In the genomic region with DNA sequence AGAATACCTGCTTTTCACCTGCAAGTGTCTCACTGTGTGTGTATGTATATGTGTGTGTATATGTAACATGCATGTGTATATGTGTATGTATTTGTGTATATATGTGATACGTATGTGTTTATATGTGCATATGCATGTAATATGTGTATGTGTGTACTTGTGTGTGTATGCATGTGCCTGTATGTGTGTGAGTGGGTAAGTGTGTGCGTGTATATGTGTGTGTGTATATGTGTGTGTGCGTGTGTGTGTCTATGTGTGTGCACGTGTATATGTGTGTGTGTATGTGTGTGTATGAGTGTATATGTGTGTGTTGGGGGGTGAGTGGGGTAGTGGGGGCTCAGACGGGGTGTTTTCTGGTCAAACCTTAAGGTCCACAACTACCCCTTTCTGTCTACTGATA, we compare ENCODE assay signal across 16 cellular contexts.
DNase-seq lines count a peak whose midpoint lies in the region; ATAC-seq and TF ChIP-seq lines count a peak whose summit lies in the region.
"Had no signal": no experiment of that assay in that cellular context is flagged by ENCODE, and none has a peak within 500 bp of the region (broad histone marks: within the 10 kb centered on the region; RNA-seq: fewer than 3 reads in every experiment).

No MANE protein-coding gene starts in this region.

- peaks cover 17% of the 10 kb centered on the region for H3K4me1 Mint-ChIP-seq in Caco-2 (ENCODE audit: low read depth, unreplicated experiment)
- peaks cover 23% of the 10 kb centered on the region for H3K4me1 Mint-ChIP-seq in chondrocyte (ENCODE audit: low read depth)
- peaks cover 28% of the 10 kb centered on the region for H3K4me1 Mint-ChIP-seq in mesothelial cell of epicardium
- no peaks in the 10 kb centered on the region for H3K4me1 Mint-ChIP-seq in activated CD4-positive, alpha-beta T cell treated with anti-CD3 and anti-CD28 coated beads, Interleukin-2, amount 10 ng/mL, durations not matched to agents 7 days and 5 days
- no peaks in the 10 kb centered on the region for H3K4me1 Mint-ChIP-seq in activated naive CD4-positive, alpha-beta T cell treated with anti-CD3 and anti-CD28 coated beads for 36 hours (ENCODE audit: low read depth)
- no peaks in the 10 kb centered on the region for H3K4me1 Mint-ChIP-seq in activated CD4-positive, alpha-beta T cell treated with anti-CD3 and anti-CD28 coated beads for 36 hours

- no peak for ATAC-seq in activated CD4-positive, alpha-beta T cell treated with anti-CD3 and anti-CD28 coated beads for 36 hours
- ATAC-seq: CD8-positive, alpha-beta T cell had no signal

- H3K9me3 Mint-ChIP-seq in Caco-2 (ENCODE audit: unreplicated experiment) (no peaks in the 10 kb centered on the region), chondrocyte (ENCODE audit: low read depth) (no peaks in the 10 kb centered on the region), mesothelial cell of epicardium (no peaks in the 10 kb centered on the region)
- no peaks in the 10 kb centered on the region for H3K9me3 Mint-ChIP-seq in activated CD4-positive, alpha-beta T cell treated with anti-CD3 and anti-CD28 coated beads, Interleukin-2, amount 10 ng/mL, durations not matched to agents 7 days and 5 days
- H3K9me3 Mint-ChIP-seq in activated naive CD4-positive, alpha-beta T cell treated with anti-CD3 and anti-CD28 coated beads for 36 hours = no peaks in the 10 kb centered on the region
- H3K9me3 Mint-ChIP-seq in activated CD4-positive, alpha-beta T cell treated with anti-CD3 and anti-CD28 coated beads for 36 hours (ENCODE audit: low read depth) = no peaks in the 10 kb centered on the region
- H3K9me3 Mint-ChIP-seq: CD8-positive, alpha-beta T cell; H9 had no signal

- H3K27ac Mint-ChIP-seq in Caco-2 (ENCODE audit: unreplicated experiment) (peak overlapping the region; percentile 85), chondrocyte (ENCODE audit: unreplicated experiment) (peak overlapping the region; percentile 90), mesothelial cell of epicardium (peak overlapping the region; percentile 5)
- H3K27ac Mint-ChIP-seq in activated CD4-positive, alpha-beta T cell treated with anti-CD3 and anti-CD28 coated beads, Interleukin-2, amount 10 ng/mL, durations not matched to agents 7 days and 5 days = no peak overlapping the region
- no peak overlapping the region for H3K27ac Mint-ChIP-seq in activated naive CD4-positive, alpha-beta T cell treated with anti-CD3 and anti-CD28 coated beads for 36 hours
- no peak overlapping the region for H3K27ac Mint-ChIP-seq in activated CD4-positive, alpha-beta T cell treated with anti-CD3 and anti-CD28 coated beads for 36 hours
- H3K27ac Mint-ChIP-seq: CD8-positive, alpha-beta T cell; H9 had no signal

- H3K9me3 ChIP-seq in Caco-2 (no peaks in the 10 kb centered on the region), HUES6 (ENCODE audit: control insufficient read depth, insufficient read depth, low read depth, low read length) (no peaks in the 10 kb centered on the region)
- H3K9me3 ChIP-seq: BLaER1 treated with 17β-estradiol and CSF1 and Interleukin-3, amounts not matched to agents 10 nM and 100 nM; SK-N-SH had no signal

- TF ChIP-seq CTCF in Caco-2 (IDR thresholded peaks at IDR 0.05; ENCODE audit: insufficient read depth in 1 of 2, low read depth in 1 of 2, low read length in 1 of 2, severe bottlenecking in 1 of 2, unreplicated experiment in 1 of 2) = no peak
- TF ChIP-seq CTCF in chondrocyte (IDR thresholded peaks at IDR 0.05) = no peak
- no peak for TF ChIP-seq CTCF in mesothelial cell of epicardium (IDR thresholded peaks at IDR 0.05; ENCODE audit: unreplicated experiment)

- POLR2A ChIA-PET in Caco-2 (lab: Charles Lee) = no interaction called here
- POLR2A ChIA-PET in activated CD4-positive, alpha-beta T cell treated with anti-CD3 and anti-CD28 coated beads, Interleukin-2, amount 10 ng/mL, durations not matched to agents 7 days and 5 days (lab: Charles Lee) = no interaction called here
- POLR2A ChIA-PET in activated CD4-positive, alpha-beta T cell treated with anti-CD3 and anti-CD28 coated beads for 36 hours (lab: Charles Lee) = no interaction called here

- no peaks in the 10 kb centered on the region for H3K27me3 Mint-ChIP-seq in Caco-2 (ENCODE audit: insufficient read depth, unreplicated experiment)
- no peaks in the 10 kb centered on the region for H3K27me3 Mint-ChIP-seq in chondrocyte (ENCODE audit: low read depth)
- no peaks in the 10 kb centered on the region for H3K27me3 Mint-ChIP-seq in mesothelial cell of epicardium (ENCODE audit: low read depth)
- H3K27me3 Mint-ChIP-seq in activated CD4-positive, alpha-beta T cell treated with anti-CD3 and anti-CD28 coated beads, Interleukin-2, amount 10 ng/mL, durations not matched to agents 7 days and 5 days = peaks cover 6% of the 10 kb centered on the region
- no peaks in the 10 kb centered on the region for H3K27me3 Mint-ChIP-seq in activated naive CD4-positive, alpha-beta T cell treated with anti-CD3 and anti-CD28 coated beads for 36 hours (ENCODE audit: low read depth)
- H3K27me3 Mint-ChIP-seq in activated CD4-positive, alpha-beta T cell treated with anti-CD3 and anti-CD28 coated beads for 36 hours = peaks cover 2% of the 10 kb centered on the region

- peak overlapping the region; percentile 5 for H3K4me3 Mint-ChIP-seq in Caco-2 (ENCODE audit: unreplicated experiment)
- H3K4me3 Mint-ChIP-seq in chondrocyte (ENCODE audit: unreplicated experiment) = no peak overlapping the region
- H3K4me3 Mint-ChIP-seq in mesothelial cell of epicardium = no peak overlapping the region
- no peak overlapping the region for H3K4me3 Mint-ChIP-seq in activated CD4-positive, alpha-beta T cell treated with anti-CD3 and anti-CD28 coated beads, Interleukin-2, amount 10 ng/mL, durations not matched to agents 7 days and 5 days
- no peak overlapping the region for H3K4me3 Mint-ChIP-seq in activated naive CD4-positive, alpha-beta T cell treated with anti-CD3 and anti-CD28 coated beads for 36 hours
- no peak overlapping the region for H3K4me3 Mint-ChIP-seq in activated CD4-positive, alpha-beta T cell treated with anti-CD3 and anti-CD28 coated beads for 36 hours
- H3K4me3 Mint-ChIP-seq: CD8-positive, alpha-beta T cell; H9 had no signal

- CTCF ChIA-PET in Caco-2 (lab: Charles Lee) = no interaction called here
- CTCF ChIA-PET in activated CD4-positive, alpha-beta T cell treated with anti-CD3 and anti-CD28 coated beads, Interleukin-2, amount 10 ng/mL, durations not matched to agents 7 days and 5 days (lab: Charles Lee) = no interaction called here
- CTCF ChIA-PET in activated naive CD4-positive, alpha-beta T cell treated with anti-CD3 and anti-CD28 coated beads for 36 hours (lab: Charles Lee) = no interaction called here
- CTCF ChIA-PET in activated CD4-positive, alpha-beta T cell treated with anti-CD3 and anti-CD28 coated beads for 36 hours (lab: Charles Lee) = no interaction called here

- H3K4me1 ChIP-seq in Caco-2 = peaks cover 24% of the 10 kb centered on the region
- peaks cover 16% of the 10 kb centered on the region for H3K4me1 ChIP-seq in HUES6 (ENCODE audit: control insufficient read depth, insufficient read depth, low read length)
- H3K4me1 ChIP-seq: BLaER1 treated with 17β-estradiol and CSF1 and Interleukin-3, amounts not matched to agents 10 nM and 100 nM had no signal

- no TSS peak for BruUV-seq in Caco-2 (replicated peaks; lab: Mats Ljungman, UMichigan)

- DNase-seq in Caco-2 (no peak), chondrocyte (ENCODE audit: low spot score) (no peak), mesothelial cell of epicardium (ENCODE audit: low spot score in 2 of 2, unreplicated experiment in 2 of 2) (no peak), NAMALWA (ENCODE audit: low spot score) (no peak)
- no peak for DNase-seq in activated CD4-positive, alpha-beta T cell treated with anti-CD3 and anti-CD28 coated beads, Interleukin-2, amount 10 ng/mL, durations not matched to agents 7 days and 5 days
- DNase-seq in activated naive CD4-positive, alpha-beta T cell treated with anti-CD3 and anti-CD28 coated beads for 36 hours = no peak
- no peak for DNase-seq in activated CD4-positive, alpha-beta T cell treated with anti-CD3 and anti-CD28 coated beads for 36 hours
- DNase-seq: CD8-positive, alpha-beta T cell; DND-41; H9; NCI-H1105; SHP77; SK-N-SH had no signal

- no peak overlapping the region for H3K9ac ChIP-seq in HUES6 (ENCODE audit: low read length)
- H3K9ac ChIP-seq: BLaER1 treated with 17β-estradiol and CSF1 and Interleukin-3, amounts not matched to agents 10 nM and 100 nM had no signal

- intact Hi-C loops in Caco-2 (cut with micrococcal nuclease; ENCODE audit: unreplicated experiment) = no loop called here
- intact Hi-C loops in activated naive CD4-positive, alpha-beta T cell treated with anti-CD3 and anti-CD28 coated beads for 36 hours (cut with micrococcal nuclease) = no loop called here
- intact Hi-C loops in activated CD4-positive, alpha-beta T cell treated with anti-CD3 and anti-CD28 coated beads for 36 hours (cut with DNase I, micrococcal nuclease) = no loop called here

- peak overlapping the region; percentile 69; the same call in 1 of the 2 replicates for H3K27ac ChIP-seq in HUES6 (ENCODE audit: low read depth, low read length)
- H3K27ac ChIP-seq: BLaER1 treated with 17β-estradiol and CSF1 and Interleukin-3, amounts not matched to agents 10 nM and 100 nM; HL-60 had no signal

- H3K4me3 ChIP-seq in Caco-2 (ENCODE audit: low read depth, low read length) (no peak overlapping the region), HUES6 (ENCODE audit: low read depth, low read length) (no peak overlapping the region)
- H3K4me3 ChIP-seq: BLaER1 treated with 17β-estradiol and CSF1 and Interleukin-3, amounts not matched to agents 10 nM and 100 nM had no signal

- H3K36me3 ChIP-seq in Caco-2 (ENCODE audit: control insufficient read depth, insufficient read depth, low read length) (no peaks in the 10 kb centered on the region), HUES6 (ENCODE audit: control insufficient read depth, insufficient read depth, low read length) (no peaks in the 10 kb centered on the region)
- H3K36me3 ChIP-seq: BLaER1 treated with 17β-estradiol and CSF1 and Interleukin-3, amounts not matched to agents 10 nM and 100 nM had no signal

- H3K27me3 ChIP-seq in Caco-2 (replicated peaks; ENCODE audit: control insufficient read depth, insufficient read depth, low read length) = no peaks in the 10 kb centered on the region
- H3K27me3 ChIP-seq in HUES6 (ENCODE audit: control insufficient read depth, insufficient read depth, low read length) = no peaks in the 10 kb centered on the region
- H3K27me3 ChIP-seq: BLaER1 treated with 17β-estradiol and CSF1 and Interleukin-3, amounts not matched to agents 10 nM and 100 nM had no signal

- H3K36me3 Mint-ChIP-seq in Caco-2 (ENCODE audit: insufficient read depth, unreplicated experiment) = no peaks in the 10 kb centered on the region
- H3K36me3 Mint-ChIP-seq in chondrocyte (ENCODE audit: low read depth) = no peaks in the 10 kb centered on the region
- H3K36me3 Mint-ChIP-seq in mesothelial cell of epicardium = no peaks in the 10 kb centered on the region
- H3K36me3 Mint-ChIP-seq in activated CD4-positive, alpha-beta T cell treated with anti-CD3 and anti-CD28 coated beads, Interleukin-2, amount 10 ng/mL, durations not matched to agents 7 days and 5 days (ENCODE audit: low read depth) = no peaks in the 10 kb centered on the region
- no peaks in the 10 kb centered on the region for H3K36me3 Mint-ChIP-seq in activated naive CD4-positive, alpha-beta T cell treated with anti-CD3 and anti-CD28 coated beads for 36 hours (ENCODE audit: low read depth)
- no peaks in the 10 kb centered on the region for H3K36me3 Mint-ChIP-seq in activated CD4-positive, alpha-beta T cell treated with anti-CD3 and anti-CD28 coated beads for 36 hours (ENCODE audit: low read depth)
- H3K36me3 Mint-ChIP-seq: CD8-positive, alpha-beta T cell had no signal

Comparison
In these comparisons a context has a peak if more than half of its experiments do, and no peak if none do; other contexts are left out.
1. H3K27ac Mint-ChIP-seq: peak in Caco-2 (single experiment), chondrocyte (single experiment) and mesothelial cell of epicardium (single experiment); none in activated CD4-positive, alpha-beta T cell treated with anti-CD3 and anti-CD28 coated beads, Interleukin-2, amount 10 ng/mL, durations not matched to agents 7 days and 5 days (single experiment), activated naive CD4-positive, alpha-beta T cell treated with anti-CD3 and anti-CD28 coated beads for 36 hours (single experiment) and activated CD4-positive, alpha-beta T cell treated with anti-CD3 and anti-CD28 coated beads for 36 hours (single experiment).